In the genomic region with DNA sequence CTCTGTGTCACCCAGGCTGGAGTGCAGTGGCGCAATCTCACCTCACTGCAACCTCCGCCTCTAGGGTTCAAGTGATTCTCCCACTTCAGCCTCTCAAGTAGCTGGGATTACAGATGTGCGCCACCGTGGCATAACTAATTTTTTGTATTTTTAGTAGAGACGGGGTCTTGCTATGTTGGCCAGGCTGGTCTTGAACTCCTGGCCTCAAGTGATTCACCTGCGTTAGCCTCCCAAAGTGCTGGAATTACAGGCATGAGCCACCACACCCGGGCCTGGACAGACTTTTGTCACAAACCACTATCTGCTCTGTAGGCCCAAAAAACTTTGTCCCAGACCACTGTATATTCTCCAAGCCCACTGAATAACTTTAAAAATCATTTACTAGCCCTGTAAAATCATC, we compare ENCODE assay signal across 6 cellular contexts.
A peak's percentile ranks its signal among the peaks of the same experiment; 100 is the strongest.
DNase-seq lines count a peak whose midpoint lies in the region; ATAC-seq and TF ChIP-seq lines count a peak whose summit lies in the region.
"Not testable (repeated sequence)": the region's sequence is repeated elsewhere in the genome, so short reads cannot be mapped to it uniquely, and the experiment has no call there.

No MANE protein-coding gene starts in this region.

- H4K20me1 ChIP-seq in PC-9 (ENCODE audit: insufficient read depth): not testable (repeated sequence)

- DNase-seq in PC-9; activated CD8-positive, alpha-beta T cell treated with anti-CD3 and anti-CD28 coated beads for 36 hours; activated T-helper 2 cell treated with anti-CD3 and anti-CD28 coated beads, Interferon-gamma antibody, Interleukin-2, Interleukin-4, amounts not matched to agents 10 μg/mL and 5 μg/mL and 100 μg/mL, durations not matched to agents 14 hours and 24 hours and 36 hours (ENCODE audit: low spot score); natural killer cell treated with Interleukin-12 subunit alpha and Interleukin-12 subunit beta and Interleukin-15 and Interleukin-18, amount 100 ng/mL, for 72 hours (ENCODE audit: low spot score): not testable (repeated sequence)

- ATAC-seq in activated CD8-positive, alpha-beta T cell treated with anti-CD3 and anti-CD28 coated beads for 36 hours; natural killer cell treated with Interleukin-12 subunit alpha and Interleukin-12 subunit beta and Interleukin-15 and Interleukin-18, amount 100 ng/mL, for 72 hours: not testable (repeated sequence)

- H3K27ac Mint-ChIP-seq in activated CD8-positive, alpha-beta T cell treated with anti-CD3 and anti-CD28 coated beads for 36 hours: peak overlapping the region; percentile 47
- peak overlapping the region; percentile 15 for H3K27ac Mint-ChIP-seq in activated T-helper 2 cell treated with anti-CD3 and anti-CD28 coated beads, Interferon-gamma antibody, Interleukin-2, Interleukin-4, amounts not matched to agents 10 μg/mL and 5 μg/mL and 100 μg/mL, durations not matched to agents 14 hours and 24 hours and 36 hours
- H3K27ac Mint-ChIP-seq in natural killer cell treated with Interleukin-12 subunit alpha and Interleukin-12 subunit beta and Interleukin-15 and Interleukin-18, amount 100 ng/mL, for 72 hours: peak overlapping the region; percentile 53 to 61

- H3K4me3 Mint-ChIP-seq in activated CD8-positive, alpha-beta T cell treated with anti-CD3 and anti-CD28 coated beads for 36 hours; activated T-helper 2 cell treated with anti-CD3 and anti-CD28 coated beads, Interferon-gamma antibody, Interleukin-2, Interleukin-4, amounts not matched to agents 10 μg/mL and 5 μg/mL and 100 μg/mL, durations not matched to agents 14 hours and 24 hours and 36 hours (ENCODE audit: low read depth): not testable (repeated sequence)
- H3K4me3 Mint-ChIP-seq in natural killer cell treated with Interleukin-12 subunit alpha and Interleukin-12 subunit beta and Interleukin-15 and Interleukin-18, amount 100 ng/mL, for 72 hours: peak overlapping the region; percentile 36

- not testable (repeated sequence) for H3K9me3 ChIP-seq in PC-9 (ENCODE audit: insufficient read depth, low read depth)

- H3K27ac ChIP-seq in PC-9: 0 out of 2 replicates have a peak overlapping the region, but pooled peaks have one; percentile 73
- H3K27ac ChIP-seq in angular gyrus (ENCODE audit: low read depth, low read length): peak overlapping the region; percentile 59
- H3K27ac ChIP-seq in layer of hippocampus (ENCODE audit: low read depth, low read length): peak overlapping the region; percentile 47

- H3K36me3 ChIP-seq in PC-9 (ENCODE audit: low read depth): not testable (repeated sequence)

- peaks cover 44% of the 10 kb centered on the region for H3F3A ChIP-seq in PC-9 (ENCODE audit: insufficient read depth, low read depth)

- H3K4me1 ChIP-seq in PC-9 (replicated peaks; ENCODE audit: insufficient read depth): peaks cover 46% of the 10 kb centered on the region

- H3K9me2 ChIP-seq in PC-9 (ENCODE audit: insufficient read depth): not testable (repeated sequence)

- not testable (repeated sequence) for H2AFZ ChIP-seq in PC-9

- H3K27me3 Mint-ChIP-seq in activated CD8-positive, alpha-beta T cell treated with anti-CD3 and anti-CD28 coated beads for 36 hours; activated T-helper 2 cell treated with anti-CD3 and anti-CD28 coated beads, Interferon-gamma antibody, Interleukin-2, Interleukin-4, amounts not matched to agents 10 μg/mL and 5 μg/mL and 100 μg/mL, durations not matched to agents 14 hours and 24 hours and 36 hours (ENCODE audit: low read depth); natural killer cell treated with Interleukin-12 subunit alpha and Interleukin-12 subunit beta and Interleukin-15 and Interleukin-18, amount 100 ng/mL, for 72 hours: not testable (repeated sequence)

- H3K9me3 Mint-ChIP-seq in activated CD8-positive, alpha-beta T cell treated with anti-CD3 and anti-CD28 coated beads for 36 hours; activated T-helper 2 cell treated with anti-CD3 and anti-CD28 coated beads, Interferon-gamma antibody, Interleukin-2, Interleukin-4, amounts not matched to agents 10 μg/mL and 5 μg/mL and 100 μg/mL, durations not matched to agents 14 hours and 24 hours and 36 hours; natural killer cell treated with Interleukin-12 subunit alpha and Interleukin-12 subunit beta and Interleukin-15 and Interleukin-18, amount 100 ng/mL, for 72 hours: not testable (repeated sequence)

- CTCF ChIA-PET in PC-9 (lab: Charles Lee): not testable (repeated sequence)
- CTCF ChIA-PET in activated CD8-positive, alpha-beta T cell treated with anti-CD3 and anti-CD28 coated beads for 36 hours (lab: Charles Lee): interaction anchor here (0.6 to 1.1 kb wide), 2 partner anchors 21 to 37 kb away, joined by 3 to 4 read pairs; no protein-coding TSS in a partner anchor

- peaks cover 83% of the 10 kb centered on the region for H3K4me1 Mint-ChIP-seq in activated CD8-positive, alpha-beta T cell treated with anti-CD3 and anti-CD28 coated beads for 36 hours (ENCODE audit: low read depth)
- H3K4me1 Mint-ChIP-seq in activated T-helper 2 cell treated with anti-CD3 and anti-CD28 coated beads, Interferon-gamma antibody, Interleukin-2, Interleukin-4, amounts not matched to agents 10 μg/mL and 5 μg/mL and 100 μg/mL, durations not matched to agents 14 hours and 24 hours and 36 hours (ENCODE audit: low read depth): peaks cover 80% of the 10 kb centered on the region
- peaks cover 66 to 75% of the 10 kb centered on the region in 2 donors for H3K4me1 Mint-ChIP-seq in natural killer cell treated with Interleukin-12 subunit alpha and Interleukin-12 subunit beta and Interleukin-15 and Interleukin-18, amount 100 ng/mL, for 72 hours (ENCODE audit: low read depth in 2 of 2)

- H3K36me3 Mint-ChIP-seq in activated CD8-positive, alpha-beta T cell treated with anti-CD3 and anti-CD28 coated beads for 36 hours (ENCODE audit: low read depth); activated T-helper 2 cell treated with anti-CD3 and anti-CD28 coated beads, Interferon-gamma antibody, Interleukin-2, Interleukin-4, amounts not matched to agents 10 μg/mL and 5 μg/mL and 100 μg/mL, durations not matched to agents 14 hours and 24 hours and 36 hours (ENCODE audit: low read depth); natural killer cell treated with Interleukin-12 subunit alpha and Interleukin-12 subunit beta and Interleukin-15 and Interleukin-18, amount 100 ng/mL, for 72 hours: not testable (repeated sequence)

- not testable (repeated sequence) for H3K4me3 ChIP-seq in PC-9

- POLR2A ChIA-PET in PC-9 (lab: Charles Lee; ENCODE audit: unreplicated experiment): not testable (repeated sequence)
- POLR2A ChIA-PET in activated CD8-positive, alpha-beta T cell treated with anti-CD3 and anti-CD28 coated beads for 36 hours (lab: Charles Lee): interaction anchor here (1.2 to 2.5 kb wide), 2 partner anchors 10 to 16 kb away, joined by 3 to 8 read pairs; no protein-coding TSS in a partner anchor

- intact Hi-C loops in PC-9 (cut with micrococcal nuclease; ENCODE audit: unreplicated experiment); activated T-helper 2 cell treated with anti-CD3 and anti-CD28 coated beads, Interferon-gamma antibody, Interleukin-2, Interleukin-4, amounts not matched to agents 10 μg/mL and 5 μg/mL and 100 μg/mL, durations not matched to agents 14 hours and 24 hours and 36 hours (cut with micrococcal nuclease): not testable (repeated sequence)
- intact Hi-C loops in activated CD8-positive, alpha-beta T cell treated with anti-CD3 and anti-CD28 coated beads for 36 hours (cut with micrococcal nuclease): loop anchor here (2.0 to 5.0 kb wide), 2 partner anchors 36 to 71 kb away; no protein-coding TSS in a partner anchor

- TF ChIP-seq CTCF in PC-9 (conservative IDR thresholded peaks at IDR 0.05); activated CD8-positive, alpha-beta T cell treated with anti-CD3 and anti-CD28 coated beads for 36 hours (IDR thresholded peaks at IDR 0.05): not testable (repeated sequence)

- not testable (repeated sequence) for BruUV-seq in PC-9 (replicated peaks; lab: Mats Ljungman, UMichigan)

- H3K27me3 ChIP-seq in PC-9 (ENCODE audit: insufficient read depth, low read depth); layer of hippocampus (ENCODE audit: control insufficient read depth, insufficient read depth, low read length): not testable (repeated sequence)

- H3K4me2 ChIP-seq in PC-9: not testable (repeated sequence)

- peaks cover 73% of the 10 kb centered on the region for H3K79me2 ChIP-seq in PC-9 (ENCODE audit: low read depth)
